ENCODE assay signal across 28 cellular contexts in genomic region chr5:4108690-4109089, GRCh38.
"Had no signal": no experiment of that assay in that cellular context is flagged by ENCODE, and none has a peak within 500 bp of the region (broad histone marks: within the 10 kb centered on the region; RNA-seq: fewer than 3 reads in every experiment).

No MANE protein-coding gene starts in this region.

- H3K27me3 Mint-ChIP-seq: stimulated activated memory B cell treated with anti-CD40 and anti-IgM and Interleukin-4, amounts not matched to agents 10 μg/mL and 1 μg/mL and 100 μg/mL, for 72 hours; stimulated activated naive B cell treated with anti-CD40 and anti-IgM and Interleukin-4, amounts not matched to agents 10 μg/mL and 1 μg/mL and 100 μg/mL, for 72 hours; stimulated activated naive CD8-positive, alpha-beta T cell treated with anti-CD3 and anti-CD28 coated beads, Interleukin-15, Interleukin-2, amounts not matched to agents 100 ng/mL and 50 ng/mL, for 24 hours had no signal

- H3K4me3 ChIP-seq: stomach, suprapubic skin, testis, thoracic aorta, thyroid gland, tibial artery, tibial nerve, transverse colon, upper lobe of left lung, upper lobe of right lung, uterus, vagina had no signal

- ATAC-seq: stimulated activated naive B cell treated with anti-CD40 and anti-IgM and Interleukin-4, amounts not matched to agents 10 μg/mL and 1 μg/mL and 100 μg/mL, for 72 hours; upper lobe of right lung had no signal

- H3K9me3 Mint-ChIP-seq: stimulated activated memory B cell treated with anti-CD40 and anti-IgM and Interleukin-4, amounts not matched to agents 10 μg/mL and 1 μg/mL and 100 μg/mL, for 72 hours; stimulated activated naive B cell treated with anti-CD40 and anti-IgM and Interleukin-4, amounts not matched to agents 10 μg/mL and 1 μg/mL and 100 μg/mL, for 72 hours; stimulated activated naive CD8-positive, alpha-beta T cell treated with anti-CD3 and anti-CD28 coated beads, Interleukin-15, Interleukin-2, amounts not matched to agents 100 ng/mL and 50 ng/mL, for 24 hours; type B pancreatic cell had no signal

- H3K4me1 Mint-ChIP-seq: stimulated activated effector memory CD8-positive, alpha-beta T cell treated with anti-CD3 and anti-CD28 coated beads, Interleukin-12 subunit alpha, Interleukin-12 subunit beta, amount 100 ng/mL, for 72 hours; stimulated activated memory B cell treated with anti-CD40 and anti-IgM and Interleukin-4, amounts not matched to agents 10 μg/mL and 1 μg/mL and 100 μg/mL, for 72 hours; stimulated activated naive B cell treated with anti-CD40 and anti-IgM and Interleukin-4, amounts not matched to agents 10 μg/mL and 1 μg/mL and 100 μg/mL, for 72 hours had no signal

- H3K27ac Mint-ChIP-seq: stimulated activated effector memory CD8-positive, alpha-beta T cell treated with anti-CD3 and anti-CD28 coated beads, Interleukin-12 subunit alpha, Interleukin-12 subunit beta, amount 100 ng/mL, for 72 hours; stimulated activated memory B cell treated with anti-CD40 and anti-IgM and Interleukin-4, amounts not matched to agents 10 μg/mL and 1 μg/mL and 100 μg/mL, for 72 hours; stimulated activated naive B cell treated with anti-CD40 and anti-IgM and Interleukin-4, amounts not matched to agents 10 μg/mL and 1 μg/mL and 100 μg/mL, for 72 hours; stimulated activated naive CD8-positive, alpha-beta T cell treated with anti-CD3 and anti-CD28 coated beads, Interleukin-15, Interleukin-2, amounts not matched to agents 100 ng/mL and 50 ng/mL, for 24 hours; type B pancreatic cell had no signal

- H3K27ac ChIP-seq: stomach, suprapubic skin, testis, thoracic aorta, thyroid gland, tibial artery, tibial nerve, transverse colon, upper lobe of left lung, upper lobe of right lung, uterus, vagina had no signal

- H3K4me1 ChIP-seq: stomach, suprapubic skin, testis, thyroid gland, tibial artery, tibial nerve, transverse colon, upper lobe of left lung, upper lobe of right lung, uterus, vagina had no signal

- H3K36me3 ChIP-seq: stomach, suprapubic skin, thoracic aorta, thyroid gland, tibial artery, tibial nerve, transverse colon, upper lobe of left lung, upper lobe of right lung, uterus, vagina had no signal

- H3K27me3 ChIP-seq: stomach, suprapubic skin, testis, thyroid gland, tibial artery, tibial nerve, transverse colon, upper lobe of left lung, upper lobe of right lung, uterus, vagina had no signal

- H3K4me3 Mint-ChIP-seq: stimulated activated effector memory CD8-positive, alpha-beta T cell treated with anti-CD3 and anti-CD28 coated beads, Interleukin-12 subunit alpha, Interleukin-12 subunit beta, amount 100 ng/mL, for 72 hours; stimulated activated memory B cell treated with anti-CD40 and anti-IgM and Interleukin-4, amounts not matched to agents 10 μg/mL and 1 μg/mL and 100 μg/mL, for 72 hours; stimulated activated naive B cell treated with anti-CD40 and anti-IgM and Interleukin-4, amounts not matched to agents 10 μg/mL and 1 μg/mL and 100 μg/mL, for 72 hours; stimulated activated naive CD8-positive, alpha-beta T cell treated with anti-CD3 and anti-CD28 coated beads, Interleukin-15, Interleukin-2, amounts not matched to agents 100 ng/mL and 50 ng/mL, for 24 hours; type B pancreatic cell had no signal

- FAIRE-seq: urothelium cell line had no signal

- DNase-seq: stimulated activated CD4-positive, alpha-beta T cell treated with anti-CD3 and anti-CD28 coated beads, Interleukin-2, amount 100 ng/mL, for 24 hours; stimulated activated CD4-positive, alpha-beta T cell treated with anti-CD3 and anti-CD28 coated beads, Interleukin-2, amount 100 ng/mL, for 48 hours; stimulated activated CD4-positive, alpha-beta T cell treated with anti-CD3 and anti-CD28 coated beads, Interleukin-4, amount 100 ng/mL, for 1 hour; stimulated activated CD4-positive, alpha-beta T cell treated with anti-CD3 and anti-CD28 coated beads, Interleukin-4, amount 100 ng/mL, for 24 hours; stimulated activated CD4-positive, alpha-beta T cell treated with anti-CD3 and anti-CD28 coated beads, Interleukin-4, amount 100 ng/mL, for 4 hours; stimulated activated CD8-positive, alpha-beta memory T cell treated with anti-CD3 and anti-CD28 coated beads, Interleukin-4, amount 100 ng/mL, for 48 hours; stimulated activated naive B cell treated with anti-CD40 and anti-IgM and Interleukin-4, amounts not matched to agents 10 μg/mL and 1 μg/mL and 100 μg/mL, for 72 hours; stimulated activated naive CD4-positive, alpha-beta T cell; stimulated activated naive CD4-positive, alpha-beta T cell treated with Interleukin-2 at 50 U/mL for 16 hours; stomach; substantia nigra; testis; thyroid gland; tibial artery; transverse colon; trophoblast cell; upper lobe of left lung; upper lobe of right lung; uterus had no signal

- H3K9me3 ChIP-seq: stomach, suprapubic skin, testis, thoracic aorta, thyroid gland, tibial artery, tibial nerve, transverse colon, upper lobe of left lung, upper lobe of right lung, uterus, vagina had no signal
